10 cellular contexts compared by ENCODE assay signal in genomic region chr9:130036099-130036498, GRCh38. TPM values are rescaled to one million over a fixed set of nuclear protein-coding genes. Genes with fewer than 3 reads are reported as not detected.
DNase-seq lines count a peak whose midpoint lies in the region; ATAC-seq and TF ChIP-seq lines count a peak whose summit lies in the region.
"Had no signal": no experiment of that assay in that cellular context is flagged by ENCODE, and none has a peak within 500 bp of the region (broad histone marks: within the 10 kb centered on the region; RNA-seq: fewer than 3 reads in every experiment).

No MANE protein-coding gene starts in this region.

- ATAC-seq in heart left ventricle (peak in 3 of 4 donors; percentile 21 to 51 (median 36)), Right ventricle myocardium inferior (no peak), HG02884 (IDR thresholded peaks at IDR 0.05; ENCODE audit: unreplicated experiment) (no peak), GM19455 (IDR thresholded peaks at IDR 0.05; ENCODE audit: unreplicated experiment) (no peak)

- H3K36me3 ChIP-seq in heart left ventricle: no peaks in the 10 kb centered on the region
- H3K36me3 ChIP-seq in MM.1S (replicated peaks; ENCODE audit: insufficient read depth, low read length): no peaks in the 10 kb centered on the region
- H3K36me3 ChIP-seq: tibial artery had no signal

- DNase-seq in heart left ventricle (no peak), Right ventricle myocardium inferior (ENCODE audit: missing footprints) (no peak), immature natural killer cell (no peak), MM.1S (no peak), NCI-H446 treated with DMSO at 0.1 percent for 48 hours (lab: John Stamatoyannopoulos, UW) (no peak)
- no peak for DNase-seq in activated T-helper 1 cell treated with anti-CD3 and anti-CD28 coated beads, Interleukin-12 subunit alpha, Interleukin-12 subunit beta, Interleukin-2, Interleukin-4 antibody, amounts not matched to agents 30 ng/mL and 10 ng/mL and 1 ng/mL, durations not matched to agents 14 hours and 24 hours and 36 hours (ENCODE audit: low spot score)
- DNase-seq: NCI-H1417 treated with DMSO at 0.1 percent for 48 hours, tibial artery had no signal

- no peak for TF ChIP-seq POLR2A in heart left ventricle (IDR thresholded peaks at IDR 0.05)

- peak overlapping the region in 2 of 12 donors; percentile 35 to 60 for H3K27ac ChIP-seq in heart left ventricle
- H3K27ac ChIP-seq in MM.1S (ENCODE audit: low read length): no peak overlapping the region

- no peak overlapping the region for H3K4me3 ChIP-seq in heart left ventricle
- no peak overlapping the region for H3K4me3 ChIP-seq in MM.1S (ENCODE audit: low read length)
- H3K4me3 ChIP-seq: tibial artery had no signal

- peak overlapping the region; percentile 98 for H3K27ac Mint-ChIP-seq in activated T-helper 1 cell treated with anti-CD3 and anti-CD28 coated beads, Interleukin-12 subunit alpha, Interleukin-12 subunit beta, Interleukin-2, Interleukin-4 antibody, amounts not matched to agents 30 ng/mL and 10 ng/mL and 1 ng/mL, durations not matched to agents 14 hours and 24 hours and 36 hours
- peak overlapping the region; percentile 92 to 99 (median 97) for H3K27ac Mint-ChIP-seq in immature natural killer cell

- H4K20me1 ChIP-seq in MM.1S (ENCODE audit: insufficient read depth, low read length): no peaks in the 10 kb centered on the region

- H3K79me2 ChIP-seq in MM.1S (ENCODE audit: low read length): peaks cover 51% of the 10 kb centered on the region

- H3K4me1 ChIP-seq in heart left ventricle (peaks cover 0 to 96% (median 24%) of the 10 kb centered on the region in 12 donors), MM.1S (ENCODE audit: low read length) (peaks cover 17% of the 10 kb centered on the region)

- H3K9me3 ChIP-seq in heart left ventricle (no peaks in the 10 kb centered on the region), MM.1S (replicated peaks; ENCODE audit: insufficient read depth, low read length) (no peaks in the 10 kb centered on the region)
- H3K9me3 ChIP-seq: tibial artery had no signal

- TF ChIP-seq CTCF in heart left ventricle (IDR thresholded peaks at IDR 0.05) (no peak), MM.1S (IDR thresholded peaks at IDR 0.05; ENCODE audit: low read length) (no peak)

- H2AFZ ChIP-seq in MM.1S (ENCODE audit: low read length): no peak overlapping the region

- H3K27me3 ChIP-seq in heart left ventricle (no peaks in the 10 kb centered on the region), MM.1S (replicated peaks; ENCODE audit: insufficient read depth, low read length) (0 out of 2 replicates have a peak, but pooled peaks cover under 1% of the 10 kb centered on the region)
- H3K27me3 ChIP-seq: tibial artery had no signal

- intact Hi-C loops in heart left ventricle (cut with DNase I): loop anchor here in 1 of 10 donors (10.0 kb wide), 1 partner anchor 71 kb away; no protein-coding TSS in a partner anchor
- intact Hi-C loops in Right ventricle myocardium inferior (cut with DNase I): no loop called here
- intact Hi-C loops in activated T-helper 1 cell treated with anti-CD3 and anti-CD28 coated beads, Interleukin-12 subunit alpha, Interleukin-12 subunit beta, Interleukin-2, Interleukin-4 antibody, amounts not matched to agents 30 ng/mL and 10 ng/mL and 1 ng/mL, durations not matched to agents 14 hours and 24 hours and 36 hours (cut with micrococcal nuclease): loop anchor here (1.0 to 10.0 kb wide), 2 partner anchors 44 to 551 kb away; no protein-coding TSS in a partner anchor

- H3K9ac ChIP-seq in MM.1S (ENCODE audit: low read length): no peak overlapping the region

- no peak overlapping the region for H3K4me2 ChIP-seq in MM.1S (ENCODE audit: low read depth, low read length)

- H3K9me2 ChIP-seq in MM.1S (replicated peaks; ENCODE audit: insufficient read depth, low read length): no peaks in the 10 kb centered on the region

- H3K27me3 Mint-ChIP-seq in activated T-helper 1 cell treated with anti-CD3 and anti-CD28 coated beads, Interleukin-12 subunit alpha, Interleukin-12 subunit beta, Interleukin-2, Interleukin-4 antibody, amounts not matched to agents 30 ng/mL and 10 ng/mL and 1 ng/mL, durations not matched to agents 14 hours and 24 hours and 36 hours (ENCODE audit: insufficient read depth): no peaks in the 10 kb centered on the region
- peaks cover 0 to 19% (median 13%) of the 10 kb centered on the region in 3 donors for H3K27me3 Mint-ChIP-seq in immature natural killer cell (ENCODE audit: low read depth in 3 of 3)

- peaks cover 31% of the 10 kb centered on the region for H3K36me3 Mint-ChIP-seq in activated T-helper 1 cell treated with anti-CD3 and anti-CD28 coated beads, Interleukin-12 subunit alpha, Interleukin-12 subunit beta, Interleukin-2, Interleukin-4 antibody, amounts not matched to agents 30 ng/mL and 10 ng/mL and 1 ng/mL, durations not matched to agents 14 hours and 24 hours and 36 hours (ENCODE audit: low read depth)
- no peaks in the 10 kb centered on the region for H3K36me3 Mint-ChIP-seq in immature natural killer cell

- H3F3A ChIP-seq in MM.1S (ENCODE audit: insufficient read depth, low read length): peaks cover 8% of the 10 kb centered on the region

- no peaks in the 10 kb centered on the region for H3K9me3 Mint-ChIP-seq in activated T-helper 1 cell treated with anti-CD3 and anti-CD28 coated beads, Interleukin-12 subunit alpha, Interleukin-12 subunit beta, Interleukin-2, Interleukin-4 antibody, amounts not matched to agents 30 ng/mL and 10 ng/mL and 1 ng/mL, durations not matched to agents 14 hours and 24 hours and 36 hours
- H3K9me3 Mint-ChIP-seq in immature natural killer cell: no peaks in the 10 kb centered on the region

- peak overlapping the region; percentile 72 for H3K4me3 Mint-ChIP-seq in activated T-helper 1 cell treated with anti-CD3 and anti-CD28 coated beads, Interleukin-12 subunit alpha, Interleukin-12 subunit beta, Interleukin-2, Interleukin-4 antibody, amounts not matched to agents 30 ng/mL and 10 ng/mL and 1 ng/mL, durations not matched to agents 14 hours and 24 hours and 36 hours
- peak overlapping the region; percentile 47 to 100 (median 74) for H3K4me3 Mint-ChIP-seq in immature natural killer cell

- H3K4me1 Mint-ChIP-seq in activated T-helper 1 cell treated with anti-CD3 and anti-CD28 coated beads, Interleukin-12 subunit alpha, Interleukin-12 subunit beta, Interleukin-2, Interleukin-4 antibody, amounts not matched to agents 30 ng/mL and 10 ng/mL and 1 ng/mL, durations not matched to agents 14 hours and 24 hours and 36 hours (ENCODE audit: low read depth): peaks cover 80% of the 10 kb centered on the region
- peaks cover 94% of the 10 kb centered on the region in 2 donors for H3K4me1 Mint-ChIP-seq in immature natural killer cell

RNA-seq across cellular contexts. Expression of gene FNBP1, which starts 6.9 kb away (rescaled TPM):
- total RNA-seq in heart left ventricle (10 to 100 TPM; 16.6 to 47.3 (median 24.8) TPM), Right ventricle myocardium inferior (24.2 TPM)
- polyA plus RNA-seq in heart left ventricle (10 to 100 TPM in 1 of 2 donors, 1 to 10 TPM in 1; 6.9 to 13.4 TPM), immature natural killer cell (100 to 1,000 TPM; 113 to 136 (median 135) TPM)
- total RNA-seq in activated T-helper 1 cell treated with anti-CD3 and anti-CD28 coated beads, Interleukin-12 subunit alpha, Interleukin-12 subunit beta, Interleukin-2, Interleukin-4 antibody, amounts not matched to agents 30 ng/mL and 10 ng/mL and 1 ng/mL, durations not matched to agents 14 hours and 24 hours and 36 hours: 195 and 202 TPM in 2 replicates

RNA-seq across cellular contexts. Expression of gene GPR107, which starts 17.6 kb away (rescaled TPM):
- 10 to 100 TPM; 16.1 to 33.2 (median 21.3) TPM for total RNA-seq in heart left ventricle
- polyA plus RNA-seq in heart left ventricle: 10 to 100 TPM in 1 of 2 donors, 1 to 10 TPM in 1; 7.0 to 30.5 TPM
- 21.8 TPM for total RNA-seq in Right ventricle myocardium inferior
- 23.1 and 24.9 TPM in 2 replicates for total RNA-seq in activated T-helper 1 cell treated with anti-CD3 and anti-CD28 coated beads, Interleukin-12 subunit alpha, Interleukin-12 subunit beta, Interleukin-2, Interleukin-4 antibody, amounts not matched to agents 30 ng/mL and 10 ng/mL and 1 ng/mL, durations not matched to agents 14 hours and 24 hours and 36 hours
- 1 to 10 TPM; 3.4 to 9.5 (median 5.9) TPM for polyA plus RNA-seq in immature natural killer cell

Comparison
In these comparisons a context has a peak if more than half of its experiments do, and no peak if none do; other contexts are left out.
1. ATAC-seq: peak in heart left ventricle (3 of 4); none in Right ventricle myocardium inferior (single experiment), HG02884 (single experiment) and GM19455 (single experiment).